14 cellular contexts compared by ENCODE assay signal in the genomic region with DNA sequence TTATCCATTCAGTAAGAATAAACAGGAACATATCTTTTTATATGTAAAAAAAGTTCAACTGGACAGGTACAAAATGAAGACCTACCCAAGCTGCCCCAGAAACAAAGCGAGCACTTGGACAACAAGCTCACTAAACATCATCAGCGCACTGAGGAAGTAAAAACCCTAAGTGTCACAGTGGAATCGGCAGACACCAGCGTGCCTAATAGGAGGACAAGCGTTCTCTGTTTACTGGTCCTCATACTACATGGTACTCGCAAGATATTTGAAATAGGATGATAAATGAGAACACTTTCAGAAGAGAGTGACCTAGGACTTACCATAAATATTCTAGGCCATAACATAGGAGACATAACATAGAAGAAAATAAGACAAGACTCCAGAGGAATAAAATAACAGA. TPM values are rescaled to one million over a fixed set of nuclear protein-coding genes. Genes with fewer than 3 reads are reported as not detected.
DNase-seq lines count a peak whose midpoint lies in the region; ATAC-seq lines count a peak whose summit lies in the region.
"Had no signal": no experiment of that assay in that cellular context is flagged by ENCODE, and none has a peak within 500 bp of the region (broad histone marks: within the 10 kb centered on the region; RNA-seq: fewer than 3 reads in every experiment).

No MANE protein-coding gene starts in this region.

- ATAC-seq in HG03442 (IDR thresholded peaks at IDR 0.05; ENCODE audit: unreplicated experiment), result no peak
- ATAC-seq in HG03039 (IDR thresholded peaks at IDR 0.05; ENCODE audit: unreplicated experiment), result no peak

- H3K79me2 ChIP-seq in Karpas-422 (ENCODE audit: low read length), result no peaks in the 10 kb centered on the region

- H3K4me1 ChIP-seq in Karpas-422 (ENCODE audit: low read length), result no peaks in the 10 kb centered on the region

- no peaks in the 10 kb centered on the region for H3K9me3 ChIP-seq in Karpas-422 (ENCODE audit: low read length)
- H3K9me3 ChIP-seq: BE2C, HAP-1 had no signal

- H2AFZ ChIP-seq in Karpas-422 (ENCODE audit: low read length), result no peak overlapping the region

- H3K9me2 ChIP-seq in Karpas-422 (replicated peaks; ENCODE audit: insufficient read depth, low read length), result no peaks in the 10 kb centered on the region

- no peaks in the 10 kb centered on the region for H3K27me3 ChIP-seq in Karpas-422 (ENCODE audit: low read length)
- H3K27me3 ChIP-seq: BE2C had no signal

- H3K4me3 ChIP-seq in Karpas-422 (ENCODE audit: low read length), result no peak overlapping the region
- H3K4me3 ChIP-seq: HAP-1 had no signal

- H3K27ac ChIP-seq in caudate nucleus (ENCODE audit: low read depth, low read length) (peak overlapping the region; percentile 49), Karpas-422 (ENCODE audit: low read length) (no peak overlapping the region)
- H3K27ac ChIP-seq: C4-2B had no signal

- DNase-seq in caudate nucleus (lab: John Stamatoyannopoulos, UW), result peak in 10 of 61 donors; percentile 2 to 32 (median 18)
- DNase-seq in inferior parietal cortex (ENCODE audit: extremely low spot score), result peak; percentile 62
- peak; percentile 59 for DNase-seq in putamen (ENCODE audit: low spot score)
- DNase-seq in Karpas-422, result no peak
- DNase-seq in stimulated activated CD4-positive, alpha-beta T cell treated with anti-CD3 and anti-CD28 coated beads, Interleukin-2, amount 100 ng/mL, for 48 hours, result no peak
- DNase-seq: BE2C; CD4-positive, alpha-beta memory T cell; DND-41; GDM1; IMR-90 had no signal

- H3K9ac ChIP-seq in Karpas-422 (ENCODE audit: low read length), result no peak overlapping the region

- H4K20me1 ChIP-seq in Karpas-422 (ENCODE audit: insufficient read depth, low read depth, low read length), result no peaks in the 10 kb centered on the region

- H3K4me2 ChIP-seq in Karpas-422 (ENCODE audit: low read depth, low read length, poor library complexity, severe bottlenecking), result no peak overlapping the region

- H3K36me3 ChIP-seq in Karpas-422 (ENCODE audit: insufficient read depth, low read length), result no peaks in the 10 kb centered on the region
- H3K36me3 ChIP-seq: BE2C, HAP-1 had no signal

RNA-seq across cellular contexts. Expression of a gene that starts 18.2 kb away (rescaled TPM):
- not detected in 2 replicates for total RNA-seq in Karpas-422 (2014; rRNA removed; shearing (Covaris generic); ENCODE audit: low replicate concordance)

Comparison
In these comparisons a context has a peak if more than half of its experiments do, and no peak if none do; other contexts are left out.
1. DNase-seq: peak in inferior parietal cortex (single experiment) and putamen (single experiment); none in Karpas-422 (single experiment) and stimulated activated CD4-positive, alpha-beta T cell treated with anti-CD3 and anti-CD28 coated beads, Interleukin-2, amount 100 ng/mL, for 48 hours (0 of 2).